12 cellular contexts compared by ENCODE assay signal in genomic region chr3:70096376-70097055, GRCh38.
DNase-seq lines count a peak whose midpoint lies in the region; ATAC-seq and TF ChIP-seq lines count a peak whose summit lies in the region.
"Had no signal": no experiment of that assay in that cellular context is flagged by ENCODE, and none has a peak within 500 bp of the region (broad histone marks: within the 10 kb centered on the region; RNA-seq: fewer than 3 reads in every experiment).

No MANE protein-coding gene starts in this region.

- CTCF ChIA-PET in RWPE1 (lab: Yijun Ruan, JAX), result no interaction called here

- in situ Hi-C loops in KBM-7 (cut with MboI; ENCODE audit: low pct_unique_long_range_greater_than_20kb, low sequenced_read_pairs), result no loop called here

- POLR2A ChIA-PET in RWPE1 (lab: Yijun Ruan, JAX; ENCODE audit: low non-redundant PET), result no interaction called here

- ATAC-seq in GM19035 (IDR thresholded peaks at IDR 0.05; ENCODE audit: unreplicated experiment) (peak; percentile 96), HG02571 (IDR thresholded peaks at IDR 0.05; ENCODE audit: unreplicated experiment) (peak; percentile 93), HG03432 (IDR thresholded peaks at IDR 0.05; ENCODE audit: unreplicated experiment) (peak; percentile 97), HG02970 (IDR thresholded peaks at IDR 0.05; ENCODE audit: low FRiP score, unreplicated experiment) (no peak)
- ATAC-seq: natural killer cell had no signal

- H3K27ac ChIP-seq in RWPE1, result no peak overlapping the region
- H3K27ac ChIP-seq: brain microvascular endothelial cell had no signal

- TF ChIP-seq CTCF in GM10266 (IDR thresholded peaks at IDR 0.05; ENCODE audit: control insufficient read depth, insufficient read depth, low read depth, missing control alignments), result no peak
- no peak for TF ChIP-seq CTCF in RWPE1 (conservative IDR thresholded peaks at IDR 0.05; ENCODE audit: low read depth)

- DNase-seq in GM10266 (ENCODE audit: extremely low spot score) (peak; percentile 29), H4 (ENCODE audit: low spot score) (no peak), RWPE1 (ENCODE audit: low spot score) (no peak), KBM-7 (no peak)
- DNase-seq: activated CD8-positive, alpha-beta memory T cell treated with anti-CD3 and anti-CD28 coated beads, Interleukin-2, amount 50 U/mL, for 4 hours; brain microvascular endothelial cell; MG63; natural killer cell had no signal
